Comparison of ENCODE assay signal across 8 cellular contexts in genomic region chr4:8406887-8407286, GRCh38. TPM values are rescaled to one million over a fixed set of nuclear protein-coding genes. Genes with fewer than 3 reads are reported as not detected.
DNase-seq lines count a peak whose midpoint lies in the region; TF ChIP-seq lines count a peak whose summit lies in the region.
"Not testable (repeated sequence)": the region's sequence is repeated elsewhere in the genome, so short reads cannot be mapped to it uniquely, and the experiment has no call there.

No MANE protein-coding gene starts in this region.

- not testable (repeated sequence) for H2AFZ ChIP-seq in OCI-LY3 (ENCODE audit: low read depth, low read length); neural cell (ENCODE audit: low read depth, low read length)

- H3K4me2 ChIP-seq in OCI-LY3 (ENCODE audit: low read length); neural cell (ENCODE audit: low read length): not testable (repeated sequence)

- CTCF ChIA-PET in activated CD4-positive, alpha-beta memory T cell treated with anti-CD3 and anti-CD28 coated beads for 36 hours (lab: Charles Lee): interaction anchor here (0.8 to 3.5 kb wide), 6 partner anchors 13 to 230 kb away, joined by 3 to 14 read pairs (median 4); no protein-coding TSS in a partner anchor

- POLR2A ChIA-PET in activated CD4-positive, alpha-beta memory T cell treated with anti-CD3 and anti-CD28 coated beads for 36 hours (lab: Charles Lee): not testable (repeated sequence)

- WGBS in testis, 2 donors: 66 to 77% methylated on average over 4 to 7 of the region's 7 CpGs

- not testable (repeated sequence) for TF ChIP-seq POLR2A in testis (IDR thresholded peaks at IDR 0.05)

- intact Hi-C loops in CD14-positive monocyte (cut with micrococcal nuclease); activated CD4-positive, alpha-beta memory T cell treated with anti-CD3 and anti-CD28 coated beads for 36 hours (cut with micrococcal nuclease): not testable (repeated sequence)
- intact Hi-C loops in testis (cut with DNase I; ENCODE audit: low total_unique reads): loop anchor here (5.0 kb wide), 1 partner anchor 165 kb away; no protein-coding TSS in a partner anchor

- H3K9ac ChIP-seq in OCI-LY3 (ENCODE audit: low read length); neural cell (ENCODE audit: low read length): not testable (repeated sequence)

- H3K36me3 ChIP-seq in OCI-LY3 (replicated peaks; ENCODE audit: low read depth, low read length): peaks cover 19% of the 10 kb centered on the region
- not testable (repeated sequence) for H3K36me3 ChIP-seq in cardiac muscle cell; neural cell (ENCODE audit: insufficient read depth, low read length); testis (ENCODE audit: low read depth, missing control alignments)

- H3K27ac Mint-ChIP-seq in CD14-positive monocyte; activated CD4-positive, alpha-beta memory T cell treated with anti-CD3 and anti-CD28 coated beads for 36 hours; chondrocyte (ENCODE audit: unreplicated experiment): not testable (repeated sequence)

- H3K27me3 ChIP-seq in OCI-LY3 (ENCODE audit: low read depth, low read length); cardiac muscle cell; neural cell (ENCODE audit: insufficient read depth, low read depth, low read length); testis: not testable (repeated sequence)

- H3K4me1 Mint-ChIP-seq in CD14-positive monocyte: peaks cover 29% of the 10 kb centered on the region
- H3K4me1 Mint-ChIP-seq in activated CD4-positive, alpha-beta memory T cell treated with anti-CD3 and anti-CD28 coated beads for 36 hours (ENCODE audit: low read depth): peaks cover 12% of the 10 kb centered on the region
- peaks cover 23% of the 10 kb centered on the region for H3K4me1 Mint-ChIP-seq in chondrocyte (ENCODE audit: low read depth)

- H3K4me3 ChIP-seq in OCI-LY3 (ENCODE audit: low read length); cardiac muscle cell; neural cell (ENCODE audit: low read length); testis: not testable (repeated sequence)

- TF ChIP-seq RAD21 in neural cell (conservative IDR thresholded peaks at IDR 0.05): not testable (repeated sequence)

- not testable (repeated sequence) for H4K20me1 ChIP-seq in OCI-LY3 (ENCODE audit: insufficient read depth, low read length); neural cell (ENCODE audit: insufficient read depth)

- DNase-seq in CD14-positive monocyte (ENCODE audit: low spot score); chondrocyte (ENCODE audit: low spot score): not testable (repeated sequence)
- DNase-seq in H4 (ENCODE audit: low spot score) (peak; percentile 40), cardiac muscle cell (ENCODE audit: low read depth in 1 of 2, low spot score in 1 of 2) (peak in 1 of 2 donors; percentile 47), testis (peak; percentile 88)
- DNase-seq in activated CD4-positive, alpha-beta memory T cell treated with anti-CD3 and anti-CD28 coated beads for 36 hours: peak; percentile 33

- H3K27me3 Mint-ChIP-seq in CD14-positive monocyte (ENCODE audit: low read depth in 3 of 3); activated CD4-positive, alpha-beta memory T cell treated with anti-CD3 and anti-CD28 coated beads for 36 hours; chondrocyte (ENCODE audit: low read depth): not testable (repeated sequence)

- H3K79me2 ChIP-seq in OCI-LY3 (ENCODE audit: low read length); neural cell (replicated peaks; ENCODE audit: insufficient read depth, low read length): not testable (repeated sequence)

- H3K4me1 ChIP-seq in OCI-LY3 (ENCODE audit: low read length); cardiac muscle cell (ENCODE audit: low read depth); testis: not testable (repeated sequence)

- TF ChIP-seq CTCF in CD14-positive monocyte (IDR thresholded peaks at IDR 0.05) (peak; percentile 50), OCI-LY3 (IDR thresholded peaks at IDR 0.05; ENCODE audit: low read depth, low read length) (0 out of 2 replicates have a peak, but pooled peaks have one; percentile 15), chondrocyte (IDR thresholded peaks at IDR 0.05) (peak; percentile 77), cardiac muscle cell (IDR thresholded peaks at IDR 0.05; ENCODE audit: low read depth, low read length) (peak; percentile 37), neural cell (IDR thresholded peaks at IDR 0.05; ENCODE audit: poor library complexity, severe bottlenecking) (peak; percentile 42), testis (IDR thresholded peaks at IDR 0.05) (peak; percentile 35 to 61 (median 50))

- H3K4me3 Mint-ChIP-seq in CD14-positive monocyte; activated CD4-positive, alpha-beta memory T cell treated with anti-CD3 and anti-CD28 coated beads for 36 hours; chondrocyte (ENCODE audit: unreplicated experiment): not testable (repeated sequence)

- not testable (repeated sequence) for H3K27ac ChIP-seq in OCI-LY3 (ENCODE audit: low read length); cardiac muscle cell; neural cell (ENCODE audit: low read length); testis

- H3K36me3 Mint-ChIP-seq in CD14-positive monocyte (peaks cover 48 to 56% of the 10 kb centered on the region in 2 donors), chondrocyte (ENCODE audit: low read depth) (peaks cover 33% of the 10 kb centered on the region)
- peaks cover 18% of the 10 kb centered on the region for H3K36me3 Mint-ChIP-seq in activated CD4-positive, alpha-beta memory T cell treated with anti-CD3 and anti-CD28 coated beads for 36 hours

- H3K9me2 ChIP-seq in neural cell (ENCODE audit: insufficient read depth, low read length): not testable (repeated sequence)

- not testable (repeated sequence) for H3F3A ChIP-seq in neural cell (ENCODE audit: insufficient read depth, low read length, poor library complexity, severe bottlenecking)

- not testable (repeated sequence) for TF ChIP-seq EP300 in neural cell (conservative IDR thresholded peaks at IDR 0.05; ENCODE audit: poor library complexity, severe bottlenecking)

- not testable (repeated sequence) for H3K9me3 Mint-ChIP-seq in CD14-positive monocyte; activated CD4-positive, alpha-beta memory T cell treated with anti-CD3 and anti-CD28 coated beads for 36 hours; chondrocyte (ENCODE audit: low read depth)

- not testable (repeated sequence) for H3K9me3 ChIP-seq in OCI-LY3 (ENCODE audit: insufficient read depth, low read length); cardiac muscle cell (ENCODE audit: low read depth); neural cell (ENCODE audit: low read length); testis

RNA-seq across cellular contexts. Expression of gene ACOX3, which starts 33.6 kb away (rescaled TPM):
- polyA plus RNA-seq in CD14-positive monocyte (10 to 100 TPM; 13.3 to 16.8 TPM), cardiac muscle cell (19.1 and 31.0 TPM in 2 replicates), neural cell (13.2 and 14.6 TPM in 2 replicates), testis (ENCODE audit: insufficient read depth, low read depth, low replicate concordance) (8.6 TPM)
- total RNA-seq in H4 (2014; rRNA removed; shearing (Covaris generic)): 19.3 and 23.4 TPM in 2 replicates
- 10 to 100 TPM; 42.3 to 45.8 TPM for total RNA-seq in activated CD4-positive, alpha-beta memory T cell treated with anti-CD3 and anti-CD28 coated beads for 36 hours
- total RNA-seq in chondrocyte (34.8 to 51.6 TPM (median 44.0 TPM) in 3 replicates), cardiac muscle cell (26.5 and 38.7 TPM in 2 replicates), testis (10 to 100 TPM; 29.8 to 35.9 TPM)
- polyA minus RNA-seq in neural cell: 53.1 and 55.3 TPM in 2 replicates

RNA-seq across cellular contexts. Expression of gene TRMT44, which starts 33.7 kb away (rescaled TPM):
- 1 to 10 TPM; 4.9 to 6.6 TPM for polyA plus RNA-seq in CD14-positive monocyte
- 9.4 and 9.6 TPM in 2 replicates for total RNA-seq in H4 (2014; rRNA removed; shearing (Covaris generic))
- 10 to 100 TPM; 24.1 to 29.2 TPM for total RNA-seq in activated CD4-positive, alpha-beta memory T cell treated with anti-CD3 and anti-CD28 coated beads for 36 hours
- 12.4 to 18.0 TPM (median 15.6 TPM) in 3 replicates for total RNA-seq in chondrocyte
- total RNA-seq in cardiac muscle cell: 38.8 and 66.9 TPM in 2 replicates
- polyA plus RNA-seq in cardiac muscle cell: 20.6 and 23.6 TPM in 2 replicates
- polyA plus RNA-seq in neural cell: 20.6 and 21.8 TPM in 2 replicates
- polyA minus RNA-seq in neural cell: 35.8 and 42.6 TPM in 2 replicates
- 10 to 100 TPM; 41.3 to 52.7 TPM for total RNA-seq in testis
- 20.9 TPM for polyA plus RNA-seq in testis (ENCODE audit: insufficient read depth, low read depth, low replicate concordance)

Comparison
In these comparisons a context has a peak if more than half of its experiments do, and no peak if none do; other contexts are left out.
1. CTCF ChIP-seq: peak in every context shown above with its lines; median percentile 77 in chondrocyte; 50 in CD14-positive monocyte; 50 in testis; 42 in neural cell; 37 in cardiac muscle cell; 15 in OCI-LY3.